In the genomic region with DNA sequence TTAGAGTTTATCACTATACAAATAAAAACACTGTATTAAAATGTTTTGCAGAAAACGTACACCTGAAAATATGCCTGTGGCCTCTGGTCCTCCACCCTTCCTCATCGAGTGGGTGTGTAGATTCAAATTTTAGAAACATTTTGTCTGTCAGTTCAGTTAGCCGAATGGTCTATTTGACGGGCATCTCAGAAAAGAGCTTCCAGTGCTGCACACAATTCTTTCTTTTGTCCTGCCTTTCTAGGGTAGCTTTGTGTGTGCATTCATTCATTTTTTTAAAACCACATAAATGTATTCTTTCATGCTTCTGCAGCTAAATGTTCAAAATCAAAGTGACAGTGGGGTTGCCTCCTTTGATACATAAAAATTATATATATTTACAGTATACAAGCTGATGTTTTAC, we compare ENCODE assay signal across 22 cellular contexts.
"Had no signal": no experiment of that assay in that cellular context is flagged by ENCODE, and none has a peak within 500 bp of the region (broad histone marks: within the 10 kb centered on the region; RNA-seq: fewer than 3 reads in every experiment).

No MANE protein-coding gene starts in this region.

- H3K9me3 Mint-ChIP-seq: activated CD4-positive, alpha-beta T cell treated with anti-CD3 and anti-CD28 coated beads, Interleukin-2, amount 10 ng/mL, durations not matched to agents 7 days and 5 days; activated naive CD4-positive, alpha-beta T cell treated with anti-CD3 and anti-CD28 coated beads for 36 hours had no signal

- H3K27ac ChIP-seq: VCaP had no signal

- H3K36me3 Mint-ChIP-seq: activated CD4-positive, alpha-beta memory T cell treated with anti-CD3 and anti-CD28 coated beads for 36 hours had no signal

- H3K4me3 Mint-ChIP-seq: activated CD4-positive, alpha-beta memory T cell treated with anti-CD3 and anti-CD28 coated beads for 36 hours; activated CD4-positive, alpha-beta T cell treated with anti-CD3 and anti-CD28 coated beads, Interleukin-2, amount 10 ng/mL, durations not matched to agents 7 days and 5 days; activated naive CD4-positive, alpha-beta T cell treated with anti-CD3 and anti-CD28 coated beads for 36 hours; activated naive CD8-positive, alpha-beta T cell; activated T-cell treated with anti-CD3 and anti-CD28 coated beads, Interleukin-2, amount 50 U/mL, for 4 hours; brain had no signal

- H3K9me3 ChIP-seq: SK-N-SH had no signal

- H3K27me3 Mint-ChIP-seq: activated CD4-positive, alpha-beta memory T cell treated with anti-CD3 and anti-CD28 coated beads for 36 hours; activated CD4-positive, alpha-beta T cell treated with anti-CD3 and anti-CD28 coated beads, Interleukin-2, amount 10 ng/mL, durations not matched to agents 7 days and 5 days; activated naive CD8-positive, alpha-beta T cell had no signal

- DNase-seq: activated CD4-positive, alpha-beta memory T cell treated with anti-CD3 and anti-CD28 coated beads for 36 hours; activated CD4-positive, alpha-beta T cell treated with anti-CD3 and anti-CD28 coated beads, Interleukin-2, amount 10 ng/mL, durations not matched to agents 7 days and 5 days; activated CD4-positive, CD25-positive, alpha-beta regulatory T cell; activated CD8-positive, alpha-beta memory T cell treated with anti-CD3 and anti-CD28 coated beads for 24 hours; activated gamma-delta T cell; activated naive CD4-positive, alpha-beta T cell treated with anti-CD3 and anti-CD28 coated beads for 36 hours; activated T-cell treated with anti-CD3 and anti-CD28 coated beads, Interleukin-2, amount 50 U/mL, for 4 hours; KG1; NCI-H1092; NCI-H1436 treated with DMSO at 0.1 percent for 48 hours; NCI-H187; NCI-H2081; NCI-H510A treated with DMSO at 0.1 percent for 48 hours; NCI-H69; NK-92 treated with Interleukin-12 subunit alpha and Interleukin-12 subunit beta, amount 100 ng/mL, for 24 hours; OCI-M1; RPMI8226; SK-N-SH; T-helper 1 cell had no signal

- H3K27ac Mint-ChIP-seq: activated CD4-positive, alpha-beta memory T cell treated with anti-CD3 and anti-CD28 coated beads for 36 hours; activated CD4-positive, alpha-beta T cell treated with anti-CD3 and anti-CD28 coated beads, Interleukin-2, amount 10 ng/mL, durations not matched to agents 7 days and 5 days; activated naive CD4-positive, alpha-beta T cell treated with anti-CD3 and anti-CD28 coated beads for 36 hours; activated naive CD8-positive, alpha-beta T cell; brain had no signal
